25 cellular contexts compared by ENCODE assay signal in genomic region chr1:236356141-236356540, GRCh38. TPM values are rescaled to one million over a fixed set of nuclear protein-coding genes. Genes with fewer than 3 reads are reported as not detected.
"Had no signal": no experiment of that assay in that cellular context is flagged by ENCODE, and none has a peak within 500 bp of the region (broad histone marks: within the 10 kb centered on the region; RNA-seq: fewer than 3 reads in every experiment).

No MANE protein-coding gene starts in this region.

- H3K36me3 ChIP-seq: colonic mucosa, gastroesophageal sphincter, heart right ventricle, left lung, lower lobe of right lung had no signal

- H3K4me3 ChIP-seq: colonic mucosa, gastroesophageal sphincter, heart right ventricle, left lung, lower lobe of right lung, mucosa of descending colon had no signal

- H3K27me3 Mint-ChIP-seq: dendritic cell treated with granulocyte-macrophage colony-stimulating factor and Interleukin-4, amounts not matched to agents 40 ng/mL and 50 ng/mL, for 4 days had no signal

- H3K9me3 Mint-ChIP-seq: effector memory CD8-positive, alpha-beta T cell had no signal

- DNase-seq: colonic mucosa; cortex of kidney; effector CD8-positive, alpha-beta T cell; effector memory CD8-positive, alpha-beta T cell; endodermal cell; erythroblast; foreskin keratinocyte; glutamatergic neuron; head of caudate nucleus; heart right ventricle; hippocampal formation; left cardiac atrium; left lung; left ventricle myocardium superior; lower lobe of right lung; mesenchymal stem cell; mucosa of descending colon had no signal

- ATAC-seq: effector memory CD8-positive, alpha-beta T cell; esophagus mucosa; foreskin keratinocyte; gastroesophageal sphincter; heart right ventricle; left cardiac atrium; left lung; left ventricle myocardium superior; lower lobe of right lung; mucosa of descending colon had no signal

- H3K27ac Mint-ChIP-seq: dendritic cell treated with granulocyte-macrophage colony-stimulating factor and Interleukin-4, amounts not matched to agents 40 ng/mL and 50 ng/mL, for 4 days; effector memory CD8-positive, alpha-beta T cell; endodermal cell; mesothelial cell of epicardium had no signal

- H3K4me1 Mint-ChIP-seq: endodermal cell had no signal

- H3K4me3 Mint-ChIP-seq: dendritic cell treated with granulocyte-macrophage colony-stimulating factor and Interleukin-4, amounts not matched to agents 40 ng/mL and 50 ng/mL, for 4 days; effector memory CD8-positive, alpha-beta T cell; endodermal cell; mesothelial cell of epicardium had no signal

- H3K27ac ChIP-seq: colonic mucosa, epithelial cell of prostate, foreskin keratinocyte, gastroesophageal sphincter, heart right ventricle, left lung, lower lobe of right lung had no signal

- H3K9me3 ChIP-seq: colonic mucosa, lower lobe of right lung, mucosa of descending colon had no signal

- H3K27me3 ChIP-seq: colonic mucosa, foreskin keratinocyte, gastroesophageal sphincter, heart right ventricle, left lung had no signal

- H3K4me1 ChIP-seq: colonic mucosa, foreskin keratinocyte, gastroesophageal sphincter, left lung, lower lobe of right lung had no signal

RNA-seq across cellular contexts. Expression of gene EDARADD, which starts 37.9 kb away (rescaled TPM):
- total RNA-seq: fibroblast of lung, lung microvascular endothelial cell, myocyte had no signal
- polyA plus RNA-seq: fibroblast of lung had no signal
